16 cellular contexts compared by ENCODE assay signal in the genomic region with DNA sequence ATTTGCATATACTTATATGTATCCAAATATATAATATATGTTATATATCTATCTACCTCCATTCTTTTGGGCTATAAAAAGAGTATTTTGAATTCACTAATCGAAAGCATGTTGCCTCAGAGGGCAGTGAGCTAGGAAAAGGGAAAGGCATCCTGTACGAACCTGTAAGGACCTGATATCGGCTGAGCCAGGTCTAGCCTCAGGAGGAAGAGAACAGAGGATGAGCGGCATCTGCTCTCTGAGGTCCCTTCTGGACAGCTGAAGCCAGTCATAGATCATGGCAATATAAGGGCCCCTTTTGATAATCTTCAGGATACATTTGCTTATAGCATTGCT.
DNase-seq lines count a peak whose midpoint lies in the region; ATAC-seq and TF ChIP-seq lines count a peak whose summit lies in the region.
"Had no signal": no experiment of that assay in that cellular context is flagged by ENCODE, and none has a peak within 500 bp of the region (broad histone marks: within the 10 kb centered on the region; RNA-seq: fewer than 3 reads in every experiment).

No MANE protein-coding gene starts in this region.

- H3K36me3 Mint-ChIP-seq in activated CD8-positive, alpha-beta T cell treated with anti-CD3 and anti-CD28 coated beads for 36 hours (ENCODE audit: low read depth) = no peaks in the 10 kb centered on the region
- H3K36me3 Mint-ChIP-seq in activated CD8-positive, alpha-beta T cell treated with anti-CD3 and anti-CD28 coated beads, Interleukin-2, amount 10 ng/mL, durations not matched to agents 7 days and 5 days (ENCODE audit: low read depth) = no peaks in the 10 kb centered on the region
- H3K36me3 Mint-ChIP-seq in type B pancreatic cell = no peaks in the 10 kb centered on the region
- H3K36me3 Mint-ChIP-seq in MCF 10A (ENCODE audit: insufficient read depth, unreplicated experiment) = no peaks in the 10 kb centered on the region
- H3K36me3 Mint-ChIP-seq: CD4-positive, CD25-positive, alpha-beta regulatory T cell had no signal

- H3K27ac Mint-ChIP-seq in activated CD8-positive, alpha-beta T cell treated with anti-CD3 and anti-CD28 coated beads for 36 hours = no peak overlapping the region
- no peak overlapping the region for H3K27ac Mint-ChIP-seq in activated CD8-positive, alpha-beta T cell treated with anti-CD3 and anti-CD28 coated beads, Interleukin-2, amount 10 ng/mL, durations not matched to agents 7 days and 5 days
- H3K27ac Mint-ChIP-seq in type B pancreatic cell (no peak overlapping the region), MCF 10A (ENCODE audit: low read depth, unreplicated experiment) (no peak overlapping the region)
- H3K27ac Mint-ChIP-seq: activated naive CD8-positive, alpha-beta T cell treated with anti-CD3 and anti-CD28 coated beads, Interleukin-2, amount 50 U/mL, for 24 hours; activated T-helper 1 cell treated with anti-CD3 and anti-CD28 coated beads, Interleukin-12 subunit alpha, Interleukin-12 subunit beta, Interleukin-2, Interleukin-4 antibody, amounts not matched to agents 30 ng/mL and 10 ng/mL and 1 ng/mL, durations not matched to agents 14 hours and 24 hours and 36 hours; CD4-positive, CD25-positive, alpha-beta regulatory T cell had no signal

- H3K4me3 ChIP-seq in epithelial cell of esophagus (ENCODE audit: low read length) = no peak overlapping the region
- H3K4me3 ChIP-seq: A549, cardiac muscle cell, MG63 had no signal

- H3K4me3 Mint-ChIP-seq in activated CD8-positive, alpha-beta T cell treated with anti-CD3 and anti-CD28 coated beads for 36 hours = no peak overlapping the region
- H3K4me3 Mint-ChIP-seq in activated CD8-positive, alpha-beta T cell treated with anti-CD3 and anti-CD28 coated beads, Interleukin-2, amount 10 ng/mL, durations not matched to agents 7 days and 5 days = no peak overlapping the region
- H3K4me3 Mint-ChIP-seq in type B pancreatic cell = no peak overlapping the region
- no peak overlapping the region for H3K4me3 Mint-ChIP-seq in MCF 10A (ENCODE audit: unreplicated experiment)
- H3K4me3 Mint-ChIP-seq: activated naive CD8-positive, alpha-beta T cell treated with anti-CD3 and anti-CD28 coated beads, Interleukin-2, amount 50 U/mL, for 24 hours; activated T-helper 1 cell treated with anti-CD3 and anti-CD28 coated beads, Interleukin-12 subunit alpha, Interleukin-12 subunit beta, Interleukin-2, Interleukin-4 antibody, amounts not matched to agents 30 ng/mL and 10 ng/mL and 1 ng/mL, durations not matched to agents 14 hours and 24 hours and 36 hours; CD4-positive, CD25-positive, alpha-beta regulatory T cell had no signal

- no peak for ATAC-seq in activated CD8-positive, alpha-beta T cell treated with anti-CD3 and anti-CD28 coated beads for 36 hours
- ATAC-seq in activated CD8-positive, alpha-beta T cell treated with anti-CD3 and anti-CD28 coated beads, Interleukin-2, amount 10 ng/mL, durations not matched to agents 7 days and 5 days = no peak
- ATAC-seq in HG03280 (IDR thresholded peaks at IDR 0.05; ENCODE audit: unreplicated experiment) = no peak

- TF ChIP-seq CTCF in activated CD8-positive, alpha-beta T cell treated with anti-CD3 and anti-CD28 coated beads for 36 hours (IDR thresholded peaks at IDR 0.05) = peak; percentile 41
- no peak for TF ChIP-seq CTCF in epithelial cell of esophagus (IDR thresholded peaks at IDR 0.05; ENCODE audit: insufficient read depth, low read depth, low read length, missing control alignments)
- TF ChIP-seq CTCF in type B pancreatic cell (conservative IDR thresholded peaks at IDR 0.05) = peak; percentile 41
- no peak for TF ChIP-seq CTCF in MCF 10A (IDR thresholded peaks at IDR 0.05; ENCODE audit: unreplicated experiment)

- intact Hi-C loops in activated CD8-positive, alpha-beta T cell treated with anti-CD3 and anti-CD28 coated beads for 36 hours (cut with micrococcal nuclease) = loop anchor here (1.0 to 10.0 kb wide), 2 partner anchors 117 to 259 kb away; no protein-coding TSS in a partner anchor
- intact Hi-C loops in MCF 10A (cut with micrococcal nuclease) = loop anchor here (1.0 to 10.0 kb wide), 5 partner anchors 39 to 259 kb away; no protein-coding TSS in a partner anchor

- no TSS peak for BruUV-seq in MCF 10A (replicated peaks; lab: Mats Ljungman, UMichigan)

- no peaks in the 10 kb centered on the region for H3K9me3 Mint-ChIP-seq in activated CD8-positive, alpha-beta T cell treated with anti-CD3 and anti-CD28 coated beads for 36 hours
- no peaks in the 10 kb centered on the region for H3K9me3 Mint-ChIP-seq in activated CD8-positive, alpha-beta T cell treated with anti-CD3 and anti-CD28 coated beads, Interleukin-2, amount 10 ng/mL, durations not matched to agents 7 days and 5 days (ENCODE audit: insufficient read depth)
- no peaks in the 10 kb centered on the region for H3K9me3 Mint-ChIP-seq in type B pancreatic cell
- no peaks in the 10 kb centered on the region for H3K9me3 Mint-ChIP-seq in MCF 10A (ENCODE audit: unreplicated experiment)
- H3K9me3 Mint-ChIP-seq: activated naive CD8-positive, alpha-beta T cell treated with anti-CD3 and anti-CD28 coated beads, Interleukin-2, amount 50 U/mL, for 24 hours; activated T-helper 1 cell treated with anti-CD3 and anti-CD28 coated beads, Interleukin-12 subunit alpha, Interleukin-12 subunit beta, Interleukin-2, Interleukin-4 antibody, amounts not matched to agents 30 ng/mL and 10 ng/mL and 1 ng/mL, durations not matched to agents 14 hours and 24 hours and 36 hours had no signal

- POLR2A ChIA-PET in activated CD8-positive, alpha-beta T cell treated with anti-CD3 and anti-CD28 coated beads for 36 hours (lab: Charles Lee) = interaction anchor here (1.3 to 1.5 kb wide), 2 partner anchors 13 to 33 kb away, joined by 3 to 4 read pairs; no protein-coding TSS in a partner anchor
- POLR2A ChIA-PET in activated CD8-positive, alpha-beta T cell treated with anti-CD3 and anti-CD28 coated beads, Interleukin-2, amount 10 ng/mL, durations not matched to agents 7 days and 5 days (lab: Charles Lee) = no interaction called here
- POLR2A ChIA-PET in MCF 10A (lab: Yijun Ruan, JAX) = no interaction called here

- no peak for DNase-seq in activated CD8-positive, alpha-beta T cell treated with anti-CD3 and anti-CD28 coated beads for 36 hours
- no peak for DNase-seq in activated CD8-positive, alpha-beta T cell treated with anti-CD3 and anti-CD28 coated beads, Interleukin-2, amount 10 ng/mL, durations not matched to agents 7 days and 5 days
- DNase-seq in NCI-H748 treated with DMSO at 0.1 percent for 48 hours (lab: John Stamatoyannopoulos, UW) (peak; percentile 46), epithelial cell of esophagus (ENCODE audit: low read depth) (peak; percentile 9), type B pancreatic cell (ENCODE audit: extremely low spot score, unreplicated experiment) (no peak), NAMALWA (ENCODE audit: low spot score) (no peak), MCF 10A (ENCODE audit: unreplicated experiment) (no peak)
- DNase-seq: NCI-H187, retina had no signal

- H3K4me1 Mint-ChIP-seq in activated CD8-positive, alpha-beta T cell treated with anti-CD3 and anti-CD28 coated beads for 36 hours (ENCODE audit: low read depth) = peaks cover 8% of the 10 kb centered on the region
- H3K4me1 Mint-ChIP-seq in activated CD8-positive, alpha-beta T cell treated with anti-CD3 and anti-CD28 coated beads, Interleukin-2, amount 10 ng/mL, durations not matched to agents 7 days and 5 days (ENCODE audit: low read depth) = peaks cover 4% of the 10 kb centered on the region
- H3K4me1 Mint-ChIP-seq in type B pancreatic cell (ENCODE audit: unreplicated experiment) (peaks cover 11% of the 10 kb centered on the region), MCF 10A (ENCODE audit: insufficient read depth, unreplicated experiment) (no peaks in the 10 kb centered on the region)

- CTCF ChIA-PET in activated CD8-positive, alpha-beta T cell treated with anti-CD3 and anti-CD28 coated beads for 36 hours (lab: Charles Lee) = interaction anchor here (0.7 to 7.0 kb wide), 28 partner anchors 9 to 269 kb away, joined by 3 to 96 read pairs (median 6); partner anchors contain the start of gene DNAH7
- CTCF ChIA-PET in activated CD8-positive, alpha-beta T cell treated with anti-CD3 and anti-CD28 coated beads, Interleukin-2, amount 10 ng/mL, durations not matched to agents 7 days and 5 days (lab: Charles Lee) = interaction anchor here (0.8 to 4.7 kb wide), 27 partner anchors 9 to 270 kb away, joined by 3 to 104 read pairs (median 4); partner anchors contain the start of gene DNAH7
- CTCF ChIA-PET in MCF 10A (lab: Yijun Ruan, JAX) = interaction anchor here (0.5 to 3.9 kb wide), 31 partner anchors 10 to 1168 kb away, joined by 3 to 60 read pairs (median 4); partner anchors contain the start of gene DNAH7

- H3K27me3 Mint-ChIP-seq in activated CD8-positive, alpha-beta T cell treated with anti-CD3 and anti-CD28 coated beads for 36 hours = no peaks in the 10 kb centered on the region
- peaks cover 7% of the 10 kb centered on the region for H3K27me3 Mint-ChIP-seq in activated CD8-positive, alpha-beta T cell treated with anti-CD3 and anti-CD28 coated beads, Interleukin-2, amount 10 ng/mL, durations not matched to agents 7 days and 5 days (ENCODE audit: low read depth)
- H3K27me3 Mint-ChIP-seq in type B pancreatic cell (no peaks in the 10 kb centered on the region), MCF 10A (ENCODE audit: insufficient read depth, unreplicated experiment) (no peaks in the 10 kb centered on the region)
- H3K27me3 Mint-ChIP-seq: activated naive CD8-positive, alpha-beta T cell treated with anti-CD3 and anti-CD28 coated beads, Interleukin-2, amount 50 U/mL, for 24 hours had no signal

Comparison
In these comparisons a context has a peak if more than half of its experiments do, and no peak if none do; other contexts are left out.
1. DNase-seq: peak in NCI-H748 treated with DMSO at 0.1 percent for 48 hours (single experiment) and epithelial cell of esophagus (single experiment); none in activated CD8-positive, alpha-beta T cell treated with anti-CD3 and anti-CD28 coated beads for 36 hours (single experiment), activated CD8-positive, alpha-beta T cell treated with anti-CD3 and anti-CD28 coated beads, Interleukin-2, amount 10 ng/mL, durations not matched to agents 7 days and 5 days (single experiment), type B pancreatic cell (single experiment), NAMALWA (single experiment) and MCF 10A (single experiment).
2. CTCF ChIP-seq: peak in activated CD8-positive, alpha-beta T cell treated with anti-CD3 and anti-CD28 coated beads for 36 hours (single experiment) and type B pancreatic cell (single experiment); none in epithelial cell of esophagus (single experiment) and MCF 10A (single experiment).